In the genomic region with DNA sequence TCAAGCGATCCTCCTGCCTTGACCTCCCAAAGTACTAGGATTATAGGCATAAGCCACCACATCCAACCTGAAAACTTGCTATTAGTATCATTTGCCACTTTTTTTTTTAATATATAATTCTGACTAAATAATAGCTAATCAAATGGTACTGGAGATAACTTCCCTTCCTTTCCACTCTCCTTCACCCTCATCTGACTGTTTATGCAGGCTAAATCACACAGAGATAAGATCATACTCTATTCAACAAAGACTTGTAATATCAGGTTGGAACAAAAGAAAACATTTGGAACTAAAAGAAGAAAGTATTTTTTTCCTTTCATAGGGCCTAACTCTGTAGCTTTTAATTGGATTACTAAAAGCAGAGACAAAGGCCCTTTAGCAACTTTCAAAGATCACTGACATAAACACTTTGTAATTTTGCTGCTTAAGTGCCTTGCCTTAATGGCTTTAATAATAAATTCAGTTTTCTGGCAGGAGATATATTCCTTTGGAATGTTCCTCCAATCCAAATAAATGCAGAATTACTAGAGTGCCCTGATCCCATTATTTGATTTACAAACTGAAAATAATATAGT, we compare ENCODE assay signal across 26 cellular contexts.
"Had no signal": no experiment of that assay in that cellular context is flagged by ENCODE, and none has a peak within 500 bp of the region (broad histone marks: within the 10 kb centered on the region; RNA-seq: fewer than 3 reads in every experiment).

No MANE protein-coding gene starts in this region.

- H3K9me3 ChIP-seq: ascending aorta, colonic mucosa, lower lobe of right lung, right lobe of liver, thoracic aorta, uterus had no signal

- H3K36me3 ChIP-seq: adrenal gland, ascending aorta, cardiac muscle cell, colonic mucosa, lower lobe of right lung, right lobe of liver, thoracic aorta, uterus had no signal

- H3K27ac Mint-ChIP-seq: activated naive CD4-positive, alpha-beta T cell treated with anti-CD3 and anti-CD28 coated beads for 36 hours; activated naive CD8-positive, alpha-beta T cell treated with anti-CD3 and anti-CD28 coated beads for 36 hours; activated T-cell treated with anti-CD3 and anti-CD28 coated beads, Interleukin-2, amount 50 U/mL, for 72 hours; brain; stimulated activated effector memory CD8-positive, alpha-beta T cell treated with anti-CD3 and anti-CD28 coated beads, Interleukin-12 subunit alpha, Interleukin-12 subunit beta, amount 100 ng/mL, for 72 hours; stimulated activated naive CD8-positive, alpha-beta T cell treated with anti-CD3 and anti-CD28 coated beads, Interleukin-15, Interleukin-2, amounts not matched to agents 100 ng/mL and 50 ng/mL, for 24 hours had no signal

- DNase-seq: activated CD4-positive, alpha-beta T cell treated with anti-CD3 and anti-CD28 coated beads for 4 hours; activated CD4-positive, alpha-beta T cell treated with anti-CD3 and anti-CD28 coated beads, Interleukin-2, amount 50 U/mL, for 4 hours; activated CD4-positive, CD25-positive, alpha-beta regulatory T cell; activated naive CD4-positive, alpha-beta T cell treated with anti-CD3 and anti-CD28 coated beads for 36 hours; activated naive CD8-positive, alpha-beta T cell treated with anti-CD3 and anti-CD28 coated beads for 36 hours; activated T-cell treated with anti-CD3 and anti-CD28 coated beads for 4 hours; activated T-cell treated with anti-CD3 and anti-CD28 coated beads, Interleukin-2, amount 50 U/mL, for 72 hours; adrenal gland; cerebellar nuclear complex; colonic mucosa; effector CD8-positive, alpha-beta T cell; erythroblast; lower lobe of right lung; posterior cingulate gyrus; right lobe of liver; stimulated activated CD4-positive, alpha-beta T cell treated with anti-CD3 and anti-CD28 coated beads, Interleukin-4, amount 100 ng/mL, for 24 hours; trophoblast cell; uterus had no signal

- H3K27me3 Mint-ChIP-seq: activated naive CD8-positive, alpha-beta T cell treated with anti-CD3 and anti-CD28 coated beads for 36 hours; brain had no signal

- H3K4me3 Mint-ChIP-seq: activated naive CD4-positive, alpha-beta T cell treated with anti-CD3 and anti-CD28 coated beads for 36 hours; activated naive CD8-positive, alpha-beta T cell treated with anti-CD3 and anti-CD28 coated beads for 36 hours; activated T-cell treated with anti-CD3 and anti-CD28 coated beads, Interleukin-2, amount 50 U/mL, for 72 hours; brain; nephron; stimulated activated effector memory CD8-positive, alpha-beta T cell treated with anti-CD3 and anti-CD28 coated beads, Interleukin-12 subunit alpha, Interleukin-12 subunit beta, amount 100 ng/mL, for 72 hours; stimulated activated naive CD8-positive, alpha-beta T cell treated with anti-CD3 and anti-CD28 coated beads, Interleukin-15, Interleukin-2, amounts not matched to agents 100 ng/mL and 50 ng/mL, for 24 hours had no signal

- H3K4me1 Mint-ChIP-seq: activated naive CD8-positive, alpha-beta T cell treated with anti-CD3 and anti-CD28 coated beads for 36 hours; brain; nephron; stimulated activated effector memory CD8-positive, alpha-beta T cell treated with anti-CD3 and anti-CD28 coated beads, Interleukin-12 subunit alpha, Interleukin-12 subunit beta, amount 100 ng/mL, for 72 hours had no signal

- H3K4me1 ChIP-seq: adrenal gland, colonic mucosa, lower lobe of right lung, right lobe of liver, uterus had no signal

- H3K27ac ChIP-seq: adrenal gland, ascending aorta, cardiac muscle cell, colonic mucosa, lower lobe of right lung, right lobe of liver had no signal

- H3K36me3 Mint-ChIP-seq: activated naive CD8-positive, alpha-beta T cell treated with anti-CD3 and anti-CD28 coated beads for 36 hours; brain; stimulated activated effector memory CD8-positive, alpha-beta T cell treated with anti-CD3 and anti-CD28 coated beads, Interleukin-12 subunit alpha, Interleukin-12 subunit beta, amount 100 ng/mL, for 72 hours had no signal

- H3K4me3 ChIP-seq: adrenal gland, ascending aorta, cardiac muscle cell, colonic mucosa, lower lobe of right lung, right lobe of liver, thoracic aorta, uterus had no signal

- ATAC-seq: activated T-cell treated with anti-CD3 and anti-CD28 coated beads, Interleukin-2, amount 50 U/mL, for 72 hours; left lobe of liver; lower lobe of right lung; right lobe of liver; stimulated activated effector memory CD8-positive, alpha-beta T cell treated with anti-CD3 and anti-CD28 coated beads, Interleukin-12 subunit alpha, Interleukin-12 subunit beta, amount 100 ng/mL, for 72 hours had no signal

- H3K27me3 ChIP-seq: adrenal gland, ascending aorta, cardiac muscle cell, colonic mucosa, right lobe of liver, uterus had no signal
